ENCODE assay signal across 32 cellular contexts in genomic region chr13:76386316-76386715, GRCh38.
"Had no signal": no experiment of that assay in that cellular context is flagged by ENCODE, and none has a peak within 500 bp of the region (broad histone marks: within the 10 kb centered on the region; RNA-seq: fewer than 3 reads in every experiment).

No MANE protein-coding gene starts in this region.

- H3K9ac ChIP-seq: SK-N-SH had no signal

- H3K36me3 ChIP-seq: ascending aorta, breast epithelium, Peyer's patch, SJSA1 had no signal

- ATAC-seq: activated CD4-positive, alpha-beta T cell treated with anti-CD3 and anti-CD28 coated beads for 36 hours; activated CD4-positive, CD25-positive, alpha-beta regulatory T cell treated with anti-CD3 and anti-CD28 coated beads, Interleukin-2, amount 50 U/mL, for 24 hours; activated T-cell treated with anti-CD3 and anti-CD28 coated beads, Interleukin-2, amount 50 U/mL, for 4 hours; body of pancreas; K562; PC-3; WTC11 had no signal

- H3K27me3 ChIP-seq: ascending aorta, body of pancreas, breast epithelium, Peyer's patch had no signal

- DNase-seq: activated CD4-positive, alpha-beta memory T cell treated with anti-CD3 and anti-CD28 coated beads for 36 hours; activated CD4-positive, alpha-beta T cell treated with anti-CD3 and anti-CD28 coated beads for 36 hours; activated CD4-positive, alpha-beta T cell treated with anti-CD3 and anti-CD28 coated beads, Interleukin-2, amount 50 U/mL, for 1 hour; activated CD8-positive, alpha-beta memory T cell treated with anti-CD3 and anti-CD28 coated beads, Interleukin-2, amount 50 U/mL, for 4 hours; activated effector memory CD4-positive, alpha-beta T cell treated with Interleukin-2 at 50 U/mL for 16 hours; activated naive CD4-positive, alpha-beta T cell treated with anti-CD3 and anti-CD28 coated beads, Interleukin-2, amount 50 U/mL, for 16 hours; activated naive CD8-positive, alpha-beta T cell treated with anti-CD3 and anti-CD28 coated beads for 36 hours; activated T-cell treated with anti-CD3 and anti-CD28 coated beads for 4 hours; activated T-cell treated with anti-CD3 and anti-CD28 coated beads, Interleukin-2, amount 50 U/mL, for 4 hours; amygdala; body of pancreas; IMR-90; NCI-H1092 treated with DMSO at 0.1 percent for 48 hours; NCI-H146; NCI-H187 treated with DMSO at 0.1 percent for 48 hours; NCI-H2081 treated with DMSO at 0.1 percent for 48 hours; NCI-H2171; NCI-H510A; NCI-H526; NCI-H748 treated with DMSO at 0.1 percent for 48 hours; NK-92 treated with Interleukin-12 subunit alpha and Interleukin-12 subunit beta, amount 100 ng/mL, for 24 hours; Peyer's patch; RPMI8226; SHP77 treated with DMSO at 0.1 percent for 48 hours; SK-N-SH had no signal

- H3K27ac ChIP-seq: ascending aorta, body of pancreas, breast epithelium, Peyer's patch, SJSA1 had no signal

- H3K4me3 ChIP-seq: ascending aorta, body of pancreas, breast epithelium, K562, Peyer's patch, SJSA1 had no signal

- H3K9me3 ChIP-seq: ascending aorta, body of pancreas, breast epithelium, Peyer's patch, SJSA1, SK-N-SH had no signal

- H3K4me1 ChIP-seq: body of pancreas, breast epithelium, Peyer's patch had no signal

- H3K4me2 ChIP-seq: SK-N-SH had no signal
